Comparison of ENCODE assay signal across 24 cellular contexts in genomic region chr12:80979821-80980220, GRCh38. TPM values are rescaled to one million over a fixed set of nuclear protein-coding genes. Genes with fewer than 3 reads are reported as not detected.
"Had no signal": no experiment of that assay in that cellular context is flagged by ENCODE, and none has a peak within 500 bp of the region (broad histone marks: within the 10 kb centered on the region; RNA-seq: fewer than 3 reads in every experiment).

No MANE protein-coding gene starts in this region.

- H3K36me3 Mint-ChIP-seq: activated naive CD4-positive, alpha-beta T cell treated with anti-CD3 and anti-CD28 coated beads, Interleukin-2, amount 50 U/mL, for 24 hours; memory B cell; natural killer cell treated with Interleukin-12 subunit alpha and Interleukin-12 subunit beta and Interleukin-15 and Interleukin-18, amount 100 ng/mL, for 72 hours had no signal

- H3K9me3 Mint-ChIP-seq: activated B cell treated with CpG ODN at 0.5 μM for 24 hours had no signal

- H3K36me3 ChIP-seq: adrenal gland, esophagus muscularis mucosa, tibial nerve had no signal

- H3K27ac Mint-ChIP-seq: activated B cell treated with CpG ODN at 0.5 μM for 24 hours; activated CD8-positive, alpha-beta T cell treated with anti-CD3 and anti-CD28 coated beads for 36 hours; activated naive CD4-positive, alpha-beta T cell treated with anti-CD3 and anti-CD28 coated beads, Interleukin-2, amount 50 U/mL, for 24 hours; memory B cell; natural killer cell treated with Interleukin-12 subunit alpha and Interleukin-12 subunit beta and Interleukin-15 and Interleukin-18, amount 100 ng/mL, for 72 hours had no signal

- H3K4me1 ChIP-seq: adrenal gland, esophagus muscularis mucosa had no signal

- H3K79me2 ChIP-seq: hepatocyte had no signal

- DNase-seq: activated B cell treated with CpG ODN at 0.5 μM for 24 hours; activated CD4-positive, alpha-beta T cell treated with anti-CD3 and anti-CD28 coated beads for 48 hours; activated CD8-positive, alpha-beta T cell treated with anti-CD3 and anti-CD28 coated beads for 36 hours; activated effector memory CD4-positive, alpha-beta T cell treated with Interleukin-2 at 50 U/mL for 16 hours; activated T-cell treated with anti-CD3 and anti-CD28 coated beads, Interleukin-2, amount 50 U/mL, for 4 hours; adrenal gland; kidney; left ventricle myocardium superior; nucleus accumbens; posterior cingulate gyrus; right cardiac atrium; stimulated activated CD4-positive, alpha-beta T cell treated with anti-CD3 and anti-CD28 coated beads, Interleukin-4, amount 100 ng/mL, for 24 hours; stimulated activated CD8-positive, alpha-beta memory T cell treated with anti-CD3 and anti-CD28 coated beads, Interleukin-4, amount 100 ng/mL, for 48 hours; stimulated activated naive CD4-positive, alpha-beta T cell treated with Interleukin-2 at 50 U/mL for 16 hours; substantia nigra; T-helper 2 cell had no signal

- H3K4me1 Mint-ChIP-seq: activated B cell treated with CpG ODN at 0.5 μM for 24 hours; activated naive CD4-positive, alpha-beta T cell treated with anti-CD3 and anti-CD28 coated beads, Interleukin-2, amount 50 U/mL, for 24 hours; memory B cell had no signal

- H3K4me2 ChIP-seq: hepatocyte had no signal

- H2AFZ ChIP-seq: hepatocyte had no signal

- FAIRE-seq: kidney, TTC549 had no signal

- H3K4me3 ChIP-seq: adrenal gland, esophagus muscularis mucosa, hepatocyte, skin epidermis, tibial nerve had no signal

- H3K27me3 Mint-ChIP-seq: activated B cell treated with CpG ODN at 0.5 μM for 24 hours; activated CD8-positive, alpha-beta T cell treated with anti-CD3 and anti-CD28 coated beads for 36 hours; activated naive CD4-positive, alpha-beta T cell treated with anti-CD3 and anti-CD28 coated beads, Interleukin-2, amount 50 U/mL, for 24 hours; memory B cell; natural killer cell treated with Interleukin-12 subunit alpha and Interleukin-12 subunit beta and Interleukin-15 and Interleukin-18, amount 100 ng/mL, for 72 hours had no signal

- H3K27ac ChIP-seq: adrenal gland, esophagus muscularis mucosa, hepatocyte, skin epidermis, tibial nerve had no signal

- H3K4me3 Mint-ChIP-seq: activated B cell treated with CpG ODN at 0.5 μM for 24 hours; activated CD8-positive, alpha-beta T cell treated with anti-CD3 and anti-CD28 coated beads for 36 hours; activated naive CD4-positive, alpha-beta T cell treated with anti-CD3 and anti-CD28 coated beads, Interleukin-2, amount 50 U/mL, for 24 hours; activated T-cell treated with anti-CD3 and anti-CD28 coated beads, Interleukin-2, amount 50 U/mL, for 4 hours; memory B cell; natural killer cell treated with Interleukin-12 subunit alpha and Interleukin-12 subunit beta and Interleukin-15 and Interleukin-18, amount 100 ng/mL, for 72 hours had no signal

- H3K27me3 ChIP-seq: adrenal gland, esophagus muscularis mucosa, hepatocyte, tibial nerve had no signal

- H3K9me3 ChIP-seq: adrenal gland, esophagus muscularis mucosa, tibial nerve had no signal

RNA-seq across cellular contexts. Expression of gene LIN7A, which starts 42.1 kb away (rescaled TPM):
- total RNA-seq: activated B cell treated with CpG ODN at 0.5 μM for 24 hours; activated CD8-positive, alpha-beta T cell treated with anti-CD3 and anti-CD28 coated beads for 36 hours had no signal
